ENCODE assay signal across 25 cellular contexts in genomic region chr14:99674064-99674650, GRCh38. TPM values are rescaled to one million over a fixed set of nuclear protein-coding genes. Genes with fewer than 3 reads are reported as not detected.
A peak's percentile ranks its signal among the peaks of the same experiment; 100 is the strongest.
DNase-seq lines count a peak whose midpoint lies in the region; ATAC-seq and TF ChIP-seq lines count a peak whose summit lies in the region.
"Had no signal": no experiment of that assay in that cellular context is flagged by ENCODE, and none has a peak within 500 bp of the region (broad histone marks: within the 10 kb centered on the region; RNA-seq: fewer than 3 reads in every experiment).

No MANE protein-coding gene starts in this region.

- no peaks in the 10 kb centered on the region for H3K79me2 ChIP-seq in osteoblast (ENCODE audit: insufficient read depth, low read length)

- peak overlapping the region; percentile 92 for H3K14ac ChIP-seq in neuronal stem cell (ENCODE audit: low read length)

- no peak overlapping the region for H4K8ac ChIP-seq in neuronal stem cell (ENCODE audit: low read depth, low read length)

- no peak for DNase-seq in stimulated activated naive CD8-positive, alpha-beta T cell treated with anti-CD3 and anti-CD28 coated beads, Interleukin-15, amount 100 ng/mL, for 72 hours
- no peak for DNase-seq in stimulated activated naive CD8-positive, alpha-beta T cell treated with anti-CD3 and anti-CD28 coated beads, Interleukin-15, Interleukin-2, amounts not matched to agents 100 U/mL and 50 U/mL, for 24 hours
- DNase-seq in epidermal melanocyte (ENCODE audit: insufficient read length, low spot score) (peak; percentile 6), neuronal stem cell (ENCODE audit: low spot score) (no peak), osteoblast (ENCODE audit: insufficient read length, low spot score, missing footprints) (no peak), iPS-NIHi7 (ENCODE audit: extremely low spot score) (no peak), GM13976 (ENCODE audit: low spot score) (no peak)
- no peak for DNase-seq in stimulated activated CD4-positive, alpha-beta T cell treated with anti-CD3 and anti-CD28 coated beads, Interleukin-4, amount 100 ng/mL, for 4 hours
- DNase-seq: Calu3, DMS79 treated with DMSO at 0.1 percent for 48 hours, GF-D8, GOT3, HCEC 1CT, NCI-H1048, NCI-H1417 treated with DMSO at 0.1 percent for 48 hours, NCI-H187, NCI-H2081 treated with DMSO at 0.1 percent for 48 hours, NCI-H2171, NCI-H226, NCI-H510A, PC-9, SHP77 treated with DMSO at 0.1 percent for 48 hours had no signal

- H3K27me3 ChIP-seq in neuronal stem cell (ENCODE audit: control insufficient read depth in 3 of 3, insufficient read depth in 3 of 3, low read depth in 1 of 3, low read length in 3 of 3) (no peaks in the 10 kb centered on the region), osteoblast (ENCODE audit: insufficient read depth, low read length) (no peaks in the 10 kb centered on the region)

- H3K79me1 ChIP-seq in neuronal stem cell (ENCODE audit: low read depth, low read length): no peaks in the 10 kb centered on the region

- H4K20me1 ChIP-seq in osteoblast (ENCODE audit: insufficient read depth, low read length): no peaks in the 10 kb centered on the region

- no peak overlapping the region for H3K4me3 Mint-ChIP-seq in stimulated activated naive CD8-positive, alpha-beta T cell treated with anti-CD3 and anti-CD28 coated beads, Interleukin-15, amount 100 ng/mL, for 72 hours
- H3K4me3 Mint-ChIP-seq: IgD-negative memory B cell had no signal

- no peak overlapping the region for H3K27ac ChIP-seq in neuronal stem cell (replicated peaks; ENCODE audit: low read length)
- H3K27ac ChIP-seq in osteoblast (ENCODE audit: low read depth, low read length): no peak overlapping the region
- H3K27ac ChIP-seq: PC-9, RWPE1 had no signal

- H3K18ac ChIP-seq in neuronal stem cell (ENCODE audit: low read length): peak overlapping the region; percentile 97

- peak overlapping the region; percentile 98 for H2AK5ac ChIP-seq in neuronal stem cell (ENCODE audit: low read depth, low read length)

- H2BK12ac ChIP-seq in neuronal stem cell (ENCODE audit: low read length): peak overlapping the region; percentile 100

- no peak overlapping the region for H3K23ac ChIP-seq in neuronal stem cell (ENCODE audit: low read depth, low read length, poor library complexity)

- H2BK15ac ChIP-seq in neuronal stem cell (ENCODE audit: low read length): peak overlapping the region; percentile 98

- no peak overlapping the region for H3K4me3 ChIP-seq in neuronal stem cell (ENCODE audit: low read length in 2 of 2)
- H3K4me3 ChIP-seq in osteoblast (ENCODE audit: insufficient read depth, low read length): no peak overlapping the region
- H3K4me3 ChIP-seq: PC-9 had no signal

- peak overlapping the region; percentile 82 for H2BK5ac ChIP-seq in neuronal stem cell (ENCODE audit: low read length)

- H3K27me3 Mint-ChIP-seq in stimulated activated naive CD8-positive, alpha-beta T cell treated with anti-CD3 and anti-CD28 coated beads, Interleukin-15, amount 100 ng/mL, for 72 hours: peaks cover 43% of the 10 kb centered on the region

- H3K27ac Mint-ChIP-seq in stimulated activated naive CD8-positive, alpha-beta T cell treated with anti-CD3 and anti-CD28 coated beads, Interleukin-15, amount 100 ng/mL, for 72 hours: no peak overlapping the region
- H3K27ac Mint-ChIP-seq: IgD-negative memory B cell had no signal

- TF ChIP-seq CTCF in osteoblast (IDR thresholded peaks at IDR 0.05; ENCODE audit: extremely low read depth, low read depth, low read length) (no peak), GM13976 (IDR thresholded peaks at IDR 0.05; ENCODE audit: borderline replicate concordance, control extremely low read depth, extremely low read depth, insufficient read depth, missing control alignments) (no peak)

- H3K4ac ChIP-seq in neuronal stem cell (ENCODE audit: low read length): no peak overlapping the region

- H3K36me3 ChIP-seq in neuronal stem cell (replicated peaks in 1 of 2; ENCODE audit: control insufficient read depth in 2 of 2, insufficient read depth in 2 of 2, low read length in 2 of 2) (peaks cover 0 to 2% of the 10 kb centered on the region in 2 donors), osteoblast (ENCODE audit: insufficient read depth, low read length) (peaks cover 3% of the 10 kb centered on the region)

- no CpG with 5 or more reads among the region's 9 CpGs for WGBS in neuronal stem cell (ENCODE audit: extremely low coverage in 2 of 2, insufficient read length in 2 of 2, insufficient replicate concordance in 1 of 2), 2 donors

- H3K4me1 ChIP-seq in neuronal stem cell (ENCODE audit: control insufficient read depth in 2 of 2, insufficient read depth in 1 of 2, low read depth in 1 of 2, low read length in 2 of 2) (peaks cover 32 to 38% of the 10 kb centered on the region in 2 donors), osteoblast (ENCODE audit: insufficient read depth, low read length) (peaks cover 30% of the 10 kb centered on the region)

- peak overlapping the region; percentile 98 for H2BK120ac ChIP-seq in neuronal stem cell (ENCODE audit: low read depth, low read length)

- H3K9ac ChIP-seq in neuronal stem cell (ENCODE audit: low read depth, low read length, poor library complexity): peak overlapping the region; percentile 52

- H3K4me1 Mint-ChIP-seq in stimulated activated naive CD8-positive, alpha-beta T cell treated with anti-CD3 and anti-CD28 coated beads, Interleukin-15, amount 100 ng/mL, for 72 hours: peaks cover 6% of the 10 kb centered on the region

- in situ Hi-C loops in GM13976 (cut with MboI; ENCODE audit: low sequenced_read_pairs, unreplicated experiment): no loop called here

- H3K4me2 ChIP-seq in neuronal stem cell (ENCODE audit: insufficient read depth, low read length, poor library complexity, severe bottlenecking): no peak overlapping the region
- H3K4me2 ChIP-seq in osteoblast (ENCODE audit: insufficient read depth, low read length): no peak overlapping the region
- H3K4me2 ChIP-seq: PC-9 had no signal

- peak; percentile 16 for ATAC-seq in stimulated activated naive CD8-positive, alpha-beta T cell treated with anti-CD3 and anti-CD28 coated beads, Interleukin-15, amount 100 ng/mL, for 72 hours
- no peak for ATAC-seq in stimulated activated naive CD8-positive, alpha-beta T cell treated with anti-CD3 and anti-CD28 coated beads, Interleukin-15, Interleukin-2, amounts not matched to agents 100 U/mL and 50 U/mL, for 24 hours

- peaks cover 5 to 10% of the 10 kb centered on the region in 2 donors for H3K9me3 Mint-ChIP-seq in stimulated activated naive CD8-positive, alpha-beta T cell treated with anti-CD3 and anti-CD28 coated beads, Interleukin-15, amount 100 ng/mL, for 72 hours

- H3K9me3 ChIP-seq in neuronal stem cell (replicated peaks in 1 of 2; ENCODE audit: control insufficient read depth in 2 of 2, insufficient read depth in 1 of 2, low read depth in 1 of 2, low read length in 2 of 2) (peaks cover 11 to 20% of the 10 kb centered on the region in 2 donors), osteoblast (ENCODE audit: low read depth, low read length) (peaks cover 6% of the 10 kb centered on the region)

- H4K91ac ChIP-seq in neuronal stem cell (ENCODE audit: low read depth, low read length, poor library complexity): no peak overlapping the region

- no peak overlapping the region for H2AFZ ChIP-seq in neuronal stem cell (ENCODE audit: low read length)
- H2AFZ ChIP-seq in osteoblast (ENCODE audit: low read length): no peak overlapping the region
- H2AFZ ChIP-seq: PC-9 had no signal

RNA-seq across cellular contexts. Expression of gene CYP46A1, which starts 9.9 kb away (rescaled TPM):
- polyA plus RNA-seq in neuronal stem cell (2013, experiment 1 of 2): 1.5 TPM
- polyA plus RNA-seq in neuronal stem cell (2013, experiment 2 of 2): 1.6 TPM
- total RNA-seq in osteoblast: 0.36 and 0.59 TPM in 2 replicates
- total RNA-seq: Calu3, PC-9 had no signal
- polyA plus RNA-seq: IgD-negative memory B cell had no signal

RNA-seq across cellular contexts. Expression of gene HHIPL1, which starts 29.2 kb away (rescaled TPM):
- 0.67 TPM for polyA plus RNA-seq in neuronal stem cell (2013, experiment 1 of 2)
- polyA plus RNA-seq in neuronal stem cell (2013, experiment 2 of 2): 0.71 TPM
- 11.2 and 12.3 TPM in 2 replicates for total RNA-seq in osteoblast
- total RNA-seq: A172, Calu3 had no signal
